ENCODE assay signal across 8 cellular contexts in the genomic region with DNA sequence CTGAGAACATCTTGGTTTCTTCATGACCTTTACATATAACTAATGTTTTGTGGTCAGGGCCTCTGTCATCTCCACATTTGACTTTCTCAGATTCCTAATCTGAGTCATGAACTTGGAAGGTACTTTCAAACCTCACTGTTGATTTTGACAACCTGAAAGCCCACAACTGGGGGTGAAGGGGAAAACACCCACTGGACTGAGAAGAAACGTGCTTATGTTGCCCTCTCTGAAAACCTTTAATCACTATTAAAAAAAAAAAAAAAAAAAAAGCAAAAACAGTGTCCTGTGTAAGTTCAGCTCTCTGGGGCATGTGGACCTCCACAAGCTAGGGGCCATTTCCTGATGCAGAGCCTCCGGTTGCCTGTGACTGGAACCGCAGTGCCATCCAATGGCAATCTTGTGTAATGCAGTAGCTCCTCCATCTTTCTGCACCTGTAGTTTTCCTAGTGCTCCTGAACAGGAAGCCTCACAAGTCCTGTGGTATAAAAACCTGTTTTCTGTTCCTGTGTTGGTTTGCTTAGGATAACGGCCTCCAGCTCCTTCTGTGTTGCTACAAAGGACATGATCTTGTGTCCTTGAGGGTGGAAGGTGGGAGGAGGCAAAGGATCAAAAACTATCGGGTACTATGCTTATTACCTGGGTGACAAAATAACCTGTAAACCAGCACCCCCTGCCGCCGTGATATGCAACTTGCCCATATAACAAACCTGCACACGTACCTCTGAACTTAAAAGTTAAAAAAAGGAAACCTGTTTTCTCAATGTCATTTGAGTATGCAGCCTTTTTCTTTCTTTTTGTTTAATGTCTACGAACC.
A peak's percentile ranks its signal among the peaks of the same experiment; 100 is the strongest.
DNase-seq lines count a peak whose midpoint lies in the region; ATAC-seq, FAIRE-seq and TF ChIP-seq lines count a peak whose summit lies in the region.

No MANE protein-coding gene starts in this region.

- H3K27ac ChIP-seq in substantia nigra (ENCODE audit: low read depth, low read length, poor library complexity, severe bottlenecking) = no peak overlapping the region

- TF ChIP-seq POLR2A in GM18505 (IDR thresholded peaks at IDR 0.05; ENCODE audit: borderline replicate concordance, extremely low read depth, insufficient read depth, insufficient read length) = no peak

- in situ Hi-C loops in astrocyte of the cerebellum (cut with HindIII; ENCODE audit: low sequenced_read_pairs) = no loop called here

- TF ChIP-seq CTCF in AG09309 (IDR thresholded peaks at IDR 0.05; ENCODE audit: control insufficient read depth, insufficient read depth, low read depth, low read length, missing control alignments) (peak; percentile 4), astrocyte of the cerebellum (IDR thresholded peaks at IDR 0.05; ENCODE audit: low read depth, low read length, missing control alignments) (peak; percentile 57)

- H3K4me3 ChIP-seq in AG09309 (ENCODE audit: control insufficient read depth, low read depth, low read length) (no peak overlapping the region), astrocyte of the cerebellum (ENCODE audit: low read depth, low read length) (no peak overlapping the region)

- peak; percentile 79 for ATAC-seq in GM18505 (IDR thresholded peaks at IDR 0.05; ENCODE audit: unreplicated experiment)
- ATAC-seq in HG02763 (IDR thresholded peaks at IDR 0.05; ENCODE audit: unreplicated experiment) = peak; percentile 79

- no peak for DNase-seq in AG09309 (ENCODE audit: low read depth)
- peak; percentile 40 for DNase-seq in MV-4-11 (lab: John Stamatoyannopoulos, UW)
- peak; percentile 40 for DNase-seq in RCC 7860 (ENCODE audit: low spot score)
- no peak for DNase-seq in astrocyte of the cerebellum (ENCODE audit: low read depth)
- DNase-seq in kidney tubule cell (ENCODE audit: low spot score) = peak; percentile 82
- DNase-seq in substantia nigra (lab: John Stamatoyannopoulos, UW) = peak in 30 of 49 donors; percentile 1 to 39 (median 16)

- no peak for FAIRE-seq in RCC 7860 (lab: Jason Lieb, UNC)

Comparison
In these comparisons a context has a peak if more than half of its experiments do, and no peak if none do; other contexts are left out.
1. DNase-seq: peak in MV-4-11 (single experiment), RCC 7860 (single experiment), kidney tubule cell (single experiment) and substantia nigra (30 of 49); none in AG09309 (single experiment) and astrocyte of the cerebellum (single experiment).